Comparison of ENCODE assay signal across 1 cellular context in the genomic region with DNA sequence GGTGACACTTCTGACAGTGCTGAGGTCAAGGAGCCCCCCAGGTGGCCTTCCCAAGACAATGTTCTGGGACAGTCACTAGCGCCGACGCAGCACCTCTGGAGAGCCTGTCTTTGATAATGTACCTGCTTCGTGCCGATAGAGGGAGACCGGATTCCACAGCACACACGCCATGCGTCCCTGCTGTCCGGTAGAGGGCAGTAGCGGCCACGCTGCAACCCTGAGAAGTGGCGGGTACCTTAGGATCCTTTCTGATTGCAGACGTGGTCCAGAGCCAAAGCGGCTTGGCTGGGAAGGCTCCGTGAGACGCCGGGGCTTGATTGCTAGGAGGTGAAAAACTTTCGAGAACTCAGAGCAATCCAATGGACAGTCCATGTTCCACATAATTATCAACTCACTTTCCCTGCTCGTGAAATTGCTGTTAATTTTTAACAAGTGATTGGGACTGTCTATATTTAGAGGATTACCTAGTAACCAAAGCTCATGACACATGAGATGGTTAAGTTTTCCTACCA.
TF ChIP-seq lines count a peak whose summit lies in the region.

No MANE protein-coding gene starts in this region.

TF ChIP-seq in K562, 482 proteins besides CTCF, POLR2A, EP300 and RAD21 (continued from another document):
- TF ChIP-seq JUN (IDR thresholded peaks at IDR 0.05; ENCODE audit: borderline replicate concordance, low read depth, low read length) (no peak), JUN (CRISPR knock-in tag; IDR thresholded peaks at IDR 0.05; ENCODE audit: borderline replicate concordance) (no peak), ZKSCAN3 (CRISPR knock-in tag; IDR thresholded peaks at IDR 0.05) (no peak), TEAD2 (tag; IDR thresholded peaks at IDR 0.05) (peak; percentile 63; the same call in 1 of the 2 replicates), ARID1B (IDR thresholded peaks at IDR 0.05) (no peak), ZNF354B (CRISPR knock-in tag; IDR thresholded peaks at IDR 0.05) (no peak), PHF20 (IDR thresholded peaks at IDR 0.05; ENCODE audit: partially characterized antibody) (no peak), TRIM24 (IDR thresholded peaks at IDR 0.05) (no peak), HEY1 (CRISPR knock-in tag; IDR thresholded peaks at IDR 0.05; ENCODE audit: borderline replicate concordance) (no peak), CBX3 (IDR thresholded peaks at IDR 0.05; ENCODE audit: borderline replicate concordance in 1 of 2, low read length in 2 of 2) (peak in 1 of 2 experiments; percentile 62; a peak in 1 of 3 replicates), ZC3H4 (CRISPR knock-in tag; IDR thresholded peaks at IDR 0.05; ENCODE audit: borderline replicate concordance) (no peak), SPI1 (IDR thresholded peaks at IDR 0.05; ENCODE audit: borderline replicate concordance, low read depth, low read length) (no peak), CREM (IDR thresholded peaks at IDR 0.05; ENCODE audit: low read depth) (peak; percentile 87), BRF1 (IDR thresholded peaks at IDR 0.05; ENCODE audit: borderline replicate concordance, extremely low read depth, insufficient read length) (no peak), RCOR1 (IDR thresholded peaks at IDR 0.05; ENCODE audit: borderline replicate concordance in 1 of 2, low read depth in 2 of 2, low read length in 2 of 2) (peak in 1 of 2 experiments; percentile 43; a peak in 1 of 4 replicates), JUNB (CRISPR knock-in tag; conservative IDR thresholded peaks at IDR 0.05) (no peak), TEAD4 (IDR thresholded peaks at IDR 0.05; ENCODE audit: low read length) (peak; percentile 50; the same call in 1 of the 2 replicates), TEAD4 (CRISPR knock-in tag; IDR thresholded peaks at IDR 0.05; ENCODE audit: borderline replicate concordance) (no peak)
- TF ChIP-seq, protein P1, sequence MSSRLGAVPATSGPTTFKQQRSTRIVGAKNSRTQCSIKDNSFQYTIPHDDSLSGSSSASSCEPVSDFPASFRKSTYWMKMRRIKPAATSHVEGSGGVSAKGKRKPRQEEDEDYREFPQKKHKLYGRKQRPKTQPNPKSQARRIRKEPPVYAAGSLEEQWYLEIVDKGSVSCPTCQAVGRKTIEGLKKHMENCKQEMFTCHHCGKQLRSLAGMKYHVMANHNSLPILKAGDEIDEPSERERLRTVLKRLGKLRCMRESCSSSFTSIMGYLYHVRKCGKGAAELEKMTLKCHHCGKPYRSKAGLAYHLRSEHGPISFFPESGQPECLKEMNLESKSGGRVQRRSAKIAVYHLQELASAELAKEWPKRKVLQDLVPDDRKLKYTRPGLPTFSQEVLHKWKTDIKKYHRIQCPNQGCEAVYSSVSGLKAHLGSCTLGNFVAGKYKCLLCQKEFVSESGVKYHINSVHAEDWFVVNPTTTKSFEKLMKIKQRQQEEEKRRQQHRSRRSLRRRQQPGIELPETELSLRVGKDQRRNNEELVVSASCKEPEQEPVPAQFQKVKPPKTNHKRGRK (tag; IDR thresholded peaks at IDR 0.05) = no peak
- TF ChIP-seq, protein P2, sequence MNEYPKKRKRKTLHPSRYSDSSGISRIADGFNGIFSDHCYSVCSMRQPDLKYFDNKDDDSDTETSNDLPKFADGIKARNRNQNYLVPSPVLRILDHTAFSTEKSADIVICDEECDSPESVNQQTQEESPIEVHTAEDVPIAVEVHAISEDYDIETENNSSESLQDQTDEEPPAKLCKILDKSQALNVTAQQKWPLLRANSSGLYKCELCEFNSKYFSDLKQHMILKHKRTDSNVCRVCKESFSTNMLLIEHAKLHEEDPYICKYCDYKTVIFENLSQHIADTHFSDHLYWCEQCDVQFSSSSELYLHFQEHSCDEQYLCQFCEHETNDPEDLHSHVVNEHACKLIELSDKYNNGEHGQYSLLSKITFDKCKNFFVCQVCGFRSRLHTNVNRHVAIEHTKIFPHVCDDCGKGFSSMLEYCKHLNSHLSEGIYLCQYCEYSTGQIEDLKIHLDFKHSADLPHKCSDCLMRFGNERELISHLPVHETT (CRISPR knock-in tag; conservative IDR thresholded peaks at IDR 0.05 in 1 of 2, IDR thresholded peaks at IDR 0.05 in 1 of 2) = no peak
- TF ChIP-seq, protein P3, sequence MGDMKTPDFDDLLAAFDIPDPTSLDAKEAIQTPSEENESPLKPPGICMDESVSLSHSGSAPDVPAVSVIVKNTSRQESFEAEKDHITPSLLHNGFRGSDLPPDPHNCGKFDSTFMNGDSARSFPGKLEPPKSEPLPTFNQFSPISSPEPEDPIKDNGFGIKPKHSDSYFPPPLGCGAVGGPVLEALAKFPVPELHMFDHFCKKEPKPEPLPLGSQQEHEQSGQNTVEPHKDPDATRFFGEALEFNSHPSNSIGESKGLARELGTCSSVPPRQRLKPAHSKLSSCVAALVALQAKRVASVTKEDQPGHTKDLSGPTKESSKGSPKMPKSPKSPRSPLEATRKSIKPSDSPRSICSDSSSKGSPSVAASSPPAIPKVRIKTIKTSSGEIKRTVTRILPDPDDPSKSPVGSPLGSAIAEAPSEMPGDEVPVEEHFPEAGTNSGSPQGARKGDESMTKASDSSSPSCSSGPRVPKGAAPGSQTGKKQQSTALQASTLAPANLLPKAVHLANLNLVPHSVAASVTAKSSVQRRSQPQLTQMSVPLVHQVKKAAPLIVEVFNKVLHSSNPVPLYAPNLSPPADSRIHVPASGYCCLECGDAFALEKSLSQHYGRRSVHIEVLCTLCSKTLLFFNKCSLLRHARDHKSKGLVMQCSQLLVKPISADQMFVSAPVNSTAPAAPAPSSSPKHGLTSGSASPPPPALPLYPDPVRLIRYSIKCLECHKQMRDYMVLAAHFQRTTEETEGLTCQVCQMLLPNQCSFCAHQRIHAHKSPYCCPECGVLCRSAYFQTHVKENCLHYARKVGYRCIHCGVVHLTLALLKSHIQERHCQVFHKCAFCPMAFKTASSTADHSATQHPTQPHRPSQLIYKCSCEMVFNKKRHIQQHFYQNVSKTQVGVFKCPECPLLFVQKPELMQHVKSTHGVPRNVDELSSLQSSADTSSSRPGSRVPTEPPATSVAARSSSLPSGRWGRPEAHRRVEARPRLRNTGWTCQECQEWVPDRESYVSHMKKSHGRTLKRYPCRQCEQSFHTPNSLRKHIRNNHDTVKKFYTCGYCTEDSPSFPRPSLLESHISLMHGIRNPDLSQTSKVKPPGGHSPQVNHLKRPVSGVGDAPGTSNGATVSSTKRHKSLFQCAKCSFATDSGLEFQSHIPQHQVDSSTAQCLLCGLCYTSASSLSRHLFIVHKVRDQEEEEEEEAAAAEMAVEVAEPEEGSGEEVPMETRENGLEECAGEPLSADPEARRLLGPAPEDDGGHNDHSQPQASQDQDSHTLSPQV (IDR thresholded peaks at IDR 0.05) = peak; percentile 31; the same call in 1 of the 2 replicates
